ENCODE assay signal across 14 cellular contexts in the genomic region with DNA sequence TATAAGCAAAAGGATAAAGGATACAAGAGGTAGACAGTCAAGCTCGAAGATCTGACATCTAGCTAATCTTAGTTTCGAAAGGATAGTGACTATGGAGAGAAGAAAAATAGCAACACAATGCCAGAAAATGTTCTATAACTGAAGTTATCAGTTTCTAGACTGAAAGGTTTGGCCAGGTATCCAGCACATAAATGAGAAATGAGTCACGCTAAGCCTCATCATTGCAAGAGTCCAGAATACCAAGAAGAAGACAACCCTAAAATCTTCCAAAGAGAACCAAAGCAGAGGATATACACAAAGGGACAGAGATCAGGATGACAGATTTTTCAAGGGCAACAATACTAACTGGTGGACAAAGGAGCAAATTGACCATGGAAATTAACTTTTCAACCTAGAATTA.
DNase-seq lines count a peak whose midpoint lies in the region; ATAC-seq and TF ChIP-seq lines count a peak whose summit lies in the region.
"Had no signal": no experiment of that assay in that cellular context is flagged by ENCODE, and none has a peak within 500 bp of the region (broad histone marks: within the 10 kb centered on the region; RNA-seq: fewer than 3 reads in every experiment).

No MANE protein-coding gene starts in this region.

- no peak overlapping the region for H3K4me3 Mint-ChIP-seq in HFFc6
- H3K4me3 Mint-ChIP-seq: CD4-positive, alpha-beta memory T cell; IgD-negative memory B cell had no signal

- H3K4me3 ChIP-seq in ACC112 (ENCODE audit: low read depth, low read length) (no peak overlapping the region), RWPE2 (ENCODE audit: severe bottlenecking) (no peak overlapping the region), epithelial cell of esophagus (ENCODE audit: low read length) (no peak overlapping the region)

- no peak for TF ChIP-seq CTCF in RWPE2 (IDR thresholded peaks at IDR 0.05; ENCODE audit: poor library complexity, severe bottlenecking)
- no peak for TF ChIP-seq CTCF in epithelial cell of esophagus (IDR thresholded peaks at IDR 0.05; ENCODE audit: insufficient read depth, low read depth, low read length, missing control alignments)
- no peak for TF ChIP-seq CTCF in GM20000 (IDR thresholded peaks at IDR 0.05; ENCODE audit: extremely low read depth, missing control alignments)
- no peak for TF ChIP-seq CTCF in HFFc6 (IDR thresholded peaks at IDR 0.05)

- ATAC-seq in RWPE2 (ENCODE audit: low read depth): peak; percentile 68; the same call in 2 of the 3 replicates
- no peak for ATAC-seq in HG02973 (IDR thresholded peaks at IDR 0.05; ENCODE audit: unreplicated experiment)
- ATAC-seq: HCT116 had no signal

- no peaks in the 10 kb centered on the region for H3K27me3 Mint-ChIP-seq in HFFc6 (ENCODE audit: insufficient read depth)
- H3K27me3 Mint-ChIP-seq: IgD-negative memory B cell had no signal

- peak overlapping the region; percentile 73 for H2AFZ ChIP-seq in ACC112 (ENCODE audit: low read length, unreplicated experiment)

- H3K9me3 ChIP-seq in RWPE2 (ENCODE audit: severe bottlenecking): no peaks in the 10 kb centered on the region
- H3K9me3 ChIP-seq: BE2C had no signal

- H3K27me3 ChIP-seq in ACC112 (ENCODE audit: insufficient read depth, low read length) (no peaks in the 10 kb centered on the region), RWPE2 (ENCODE audit: insufficient read depth, poor library complexity, severe bottlenecking) (no peaks in the 10 kb centered on the region)
- H3K27me3 ChIP-seq: BE2C had no signal

- H3K4me1 ChIP-seq in ACC112 (ENCODE audit: control insufficient read depth, insufficient read depth, low read length, unreplicated experiment) (peaks cover 19% of the 10 kb centered on the region), RWPE2 (ENCODE audit: insufficient read depth, poor library complexity, severe bottlenecking) (peaks cover 25% of the 10 kb centered on the region)
- H3K4me1 ChIP-seq: BE2C had no signal

- no peaks in the 10 kb centered on the region for H3K79me2 ChIP-seq in ACC112 (ENCODE audit: control insufficient read depth, insufficient read depth, low read length, unreplicated experiment)

- no peaks in the 10 kb centered on the region for H3K36me3 Mint-ChIP-seq in HFFc6 (ENCODE audit: low read depth)
- H3K36me3 Mint-ChIP-seq: CD4-positive, alpha-beta memory T cell; IgD-negative memory B cell had no signal

- DNase-seq in ELR (ENCODE audit: low read depth) (peak; percentile 20), RWPE2 (ENCODE audit: low spot score) (no peak), epithelial cell of esophagus (ENCODE audit: low read depth) (peak; percentile 48), GM20000 (ENCODE audit: low spot score) (no peak), DMS 273 (lab: John Stamatoyannopoulos, UW; ENCODE audit: unreplicated experiment) (no peak), HFFc6 (no peak)
- DNase-seq: BE2C; CD4-positive, alpha-beta memory T cell; COR-L47 had no signal

- H3K36me3 ChIP-seq in ACC112 (ENCODE audit: insufficient read depth, low read length): no peaks in the 10 kb centered on the region
- H3K36me3 ChIP-seq in RWPE2 (ENCODE audit: low read depth): no peaks in the 10 kb centered on the region
- H3K36me3 ChIP-seq: BE2C had no signal

- no peaks in the 10 kb centered on the region for H3K9me3 Mint-ChIP-seq in HFFc6

- H3K27ac ChIP-seq in ACC112 (ENCODE audit: low read depth, low read length) (0 out of 2 replicates have a peak overlapping the region, but pooled peaks have one; percentile 60), RWPE2 (ENCODE audit: poor library complexity, severe bottlenecking) (peak overlapping the region; percentile 79)
- H3K27ac ChIP-seq: C4-2B had no signal

- peaks cover 48% of the 10 kb centered on the region for H3K4me1 Mint-ChIP-seq in HFFc6 (ENCODE audit: low read depth)
- H3K4me1 Mint-ChIP-seq: CD4-positive, alpha-beta memory T cell had no signal

- no peak overlapping the region for H3K27ac Mint-ChIP-seq in HFFc6
- H3K27ac Mint-ChIP-seq: CD4-positive, alpha-beta memory T cell; IgD-negative memory B cell had no signal

Comparison
In these comparisons a context has a peak if more than half of its experiments do, and no peak if none do; other contexts are left out.
1. DNase-seq: peak in ELR (single experiment) and epithelial cell of esophagus (single experiment); none in RWPE2 (single experiment), GM20000 (single experiment), DMS 273 (single experiment) and HFFc6 (single experiment).